ENCODE assay signal across 8 cellular contexts in the genomic region with DNA sequence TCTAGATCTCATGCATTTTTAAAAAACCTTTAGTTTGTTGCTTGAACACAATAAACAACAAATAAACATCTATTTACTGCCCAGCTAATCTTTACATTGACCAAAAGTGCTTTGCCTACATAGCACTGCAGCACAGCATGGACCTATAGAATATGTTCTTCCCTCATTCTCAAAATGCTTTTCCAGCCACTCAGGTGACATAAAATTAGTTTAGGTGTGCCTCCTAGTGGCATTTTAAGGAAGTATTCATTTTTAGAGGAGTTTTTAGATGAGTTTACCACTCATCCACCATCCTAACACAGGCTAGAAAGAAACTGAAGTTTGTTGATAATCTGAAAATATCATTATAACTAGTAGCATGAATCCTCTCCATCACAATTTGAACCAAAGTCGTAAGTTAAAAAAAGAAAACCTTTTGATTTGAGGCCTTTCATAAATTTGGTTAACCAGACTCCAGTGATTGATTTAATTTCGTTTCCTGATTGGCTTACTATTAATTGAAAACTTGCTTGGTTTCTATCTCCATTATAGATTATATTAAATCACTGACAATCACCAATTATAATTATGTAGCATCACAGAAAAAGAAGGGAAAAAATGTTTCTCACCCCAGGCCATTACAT. TPM values are rescaled to one million over a fixed set of nuclear protein-coding genes. Genes with fewer than 3 reads are reported as not detected.
DNase-seq lines count a peak whose midpoint lies in the region; ATAC-seq and TF ChIP-seq lines count a peak whose summit lies in the region.

No MANE protein-coding gene starts in this region.

- no peaks in the 10 kb centered on the region for H3K79me2 ChIP-seq in GM23248 (ENCODE audit: insufficient read depth)
- H3K79me2 ChIP-seq in OCI-LY3 (ENCODE audit: low read length) = no peaks in the 10 kb centered on the region

- intact Hi-C loops in CD14-positive monocyte (cut with micrococcal nuclease) = no loop called here
- intact Hi-C loops in esophagus squamous epithelium (cut with DNase I) = no loop called here
- intact Hi-C loops in upper lobe of right lung (cut with DNase I) = no loop called here

- no peaks in the 10 kb centered on the region for H3K9me2 ChIP-seq in GM23248 (ENCODE audit: insufficient read depth)

- H3K27ac Mint-ChIP-seq in CD14-positive monocyte = no peak overlapping the region
- no peak overlapping the region for H3K27ac Mint-ChIP-seq in stimulated activated memory B cell treated with anti-CD40 and anti-IgM and Interleukin-4, amounts not matched to agents 10 μg/mL and 1 μg/mL and 100 μg/mL, for 72 hours

- H3K4me3 Mint-ChIP-seq in CD14-positive monocyte = no peak overlapping the region
- no peak overlapping the region for H3K4me3 Mint-ChIP-seq in stimulated activated memory B cell treated with anti-CD40 and anti-IgM and Interleukin-4, amounts not matched to agents 10 μg/mL and 1 μg/mL and 100 μg/mL, for 72 hours

- H3K27me3 ChIP-seq in GM23248 (replicated peaks; ENCODE audit: insufficient read depth) (no peaks in the 10 kb centered on the region), OCI-LY3 (ENCODE audit: low read depth, low read length) (no peaks in the 10 kb centered on the region), esophagus squamous epithelium (no peaks in the 10 kb centered on the region), upper lobe of right lung (no peaks in the 10 kb centered on the region)

- H2AFZ ChIP-seq in GM23248 (no peak overlapping the region), OCI-LY3 (ENCODE audit: low read depth, low read length) (no peak overlapping the region)

- H3K4me1 Mint-ChIP-seq in CD14-positive monocyte = peaks cover 2% of the 10 kb centered on the region
- H3K4me1 Mint-ChIP-seq in stimulated activated memory B cell treated with anti-CD40 and anti-IgM and Interleukin-4, amounts not matched to agents 10 μg/mL and 1 μg/mL and 100 μg/mL, for 72 hours = peaks cover 13% of the 10 kb centered on the region

- H3K9me3 Mint-ChIP-seq in CD14-positive monocyte = no peaks in the 10 kb centered on the region
- no peaks in the 10 kb centered on the region for H3K9me3 Mint-ChIP-seq in stimulated activated memory B cell treated with anti-CD40 and anti-IgM and Interleukin-4, amounts not matched to agents 10 μg/mL and 1 μg/mL and 100 μg/mL, for 72 hours

- H3K27ac ChIP-seq in GM23248 = no peak overlapping the region
- H3K27ac ChIP-seq in OCI-LY3 (ENCODE audit: low read length) = no peak overlapping the region
- no peak overlapping the region for H3K27ac ChIP-seq in esophagus squamous epithelium
- no peak overlapping the region for H3K27ac ChIP-seq in upper lobe of right lung

- H3K36me3 Mint-ChIP-seq in CD14-positive monocyte = peaks cover 0 to 5% of the 10 kb centered on the region in 2 donors
- no peaks in the 10 kb centered on the region for H3K36me3 Mint-ChIP-seq in stimulated activated memory B cell treated with anti-CD40 and anti-IgM and Interleukin-4, amounts not matched to agents 10 μg/mL and 1 μg/mL and 100 μg/mL, for 72 hours

- WGBS in GM23248 (ENCODE audit: low coverage in 1 of 2, low lambda C conversion rate in 2 of 2, missing lambda C conversion rate in 2 of 2), 2 experiments = 94 to 98% methylated on average over 2 of the region's 2 CpGs
- WGBS in esophagus squamous epithelium, 2 donors = 80 to 90% methylated on average over 2 of the region's 2 CpGs

- no peaks in the 10 kb centered on the region for H3F3A ChIP-seq in GM23248 (ENCODE audit: insufficient read depth)

- H3K9me3 ChIP-seq in GM23248 (ENCODE audit: low read depth) = no peaks in the 10 kb centered on the region
- H3K9me3 ChIP-seq in OCI-LY3 (ENCODE audit: insufficient read depth, low read length) = no peaks in the 10 kb centered on the region
- H3K9me3 ChIP-seq in esophagus squamous epithelium = no peaks in the 10 kb centered on the region
- H3K9me3 ChIP-seq in upper lobe of right lung = no peaks in the 10 kb centered on the region

- TF ChIP-seq CTCF in CD14-positive monocyte (IDR thresholded peaks at IDR 0.05) = peak; percentile 66
- TF ChIP-seq CTCF in OCI-LY3 (IDR thresholded peaks at IDR 0.05; ENCODE audit: low read depth, low read length) = peak; percentile 80
- TF ChIP-seq CTCF in esophagus squamous epithelium (IDR thresholded peaks at IDR 0.05) = peak in 4 of 6 experiments; percentile 31 to 67 (median 40)
- peak; percentile 54 for TF ChIP-seq CTCF in upper lobe of right lung (IDR thresholded peaks at IDR 0.05)

- H3K27me3 Mint-ChIP-seq in CD14-positive monocyte (ENCODE audit: low read depth in 3 of 3) = no peaks in the 10 kb centered on the region
- no peaks in the 10 kb centered on the region for H3K27me3 Mint-ChIP-seq in stimulated activated memory B cell treated with anti-CD40 and anti-IgM and Interleukin-4, amounts not matched to agents 10 μg/mL and 1 μg/mL and 100 μg/mL, for 72 hours

- H3K4me2 ChIP-seq in GM23248 (ENCODE audit: unreplicated experiment) (no peak overlapping the region), OCI-LY3 (ENCODE audit: low read length) (no peak overlapping the region)

- DNase-seq in CD14-positive monocyte (ENCODE audit: low spot score) (no peak), GM23248 (peak; percentile 29), esophagus squamous epithelium (lab: John Stamatoyannopoulos, UW) (no peak), upper lobe of right lung (no peak)

- no peaks in the 10 kb centered on the region for H3K4me1 ChIP-seq in GM23248 (ENCODE audit: insufficient read depth)
- no peaks in the 10 kb centered on the region for H3K4me1 ChIP-seq in OCI-LY3 (ENCODE audit: low read length)
- H3K4me1 ChIP-seq in esophagus squamous epithelium = no peaks in the 10 kb centered on the region
- no peaks in the 10 kb centered on the region for H3K4me1 ChIP-seq in upper lobe of right lung

- TF ChIP-seq POLR2A in esophagus squamous epithelium (IDR thresholded peaks at IDR 0.05) = no peak

- no peaks in the 10 kb centered on the region for H3K36me3 ChIP-seq in GM23248 (ENCODE audit: low read depth)
- H3K36me3 ChIP-seq in OCI-LY3 (replicated peaks; ENCODE audit: low read depth, low read length) = peaks cover 3% of the 10 kb centered on the region
- H3K36me3 ChIP-seq in esophagus squamous epithelium = peaks cover 0 to 11% (median 0%) of the 10 kb centered on the region in 3 donors
- H3K36me3 ChIP-seq in upper lobe of right lung = no peaks in the 10 kb centered on the region

- ATAC-seq in upper lobe of right lung (peak; percentile 36), GM21825 (IDR thresholded peaks at IDR 0.05; ENCODE audit: unreplicated experiment) (no peak), GM18520 (IDR thresholded peaks at IDR 0.05; ENCODE audit: unreplicated experiment) (no peak)
- ATAC-seq in stimulated activated memory B cell treated with anti-CD40 and anti-IgM and Interleukin-4, amounts not matched to agents 10 μg/mL and 1 μg/mL and 100 μg/mL, for 72 hours = no peak

- no peak overlapping the region for H3K9ac ChIP-seq in GM23248
- no peak overlapping the region for H3K9ac ChIP-seq in OCI-LY3 (ENCODE audit: low read length)

- in situ Hi-C loops in GM23248 (cut with MboI) = no loop called here

- H4K20me1 ChIP-seq in GM23248 (ENCODE audit: insufficient read depth) (no peaks in the 10 kb centered on the region), OCI-LY3 (ENCODE audit: insufficient read depth, low read length) (no peaks in the 10 kb centered on the region)

- H3K4me3 ChIP-seq in GM23248 = no peak overlapping the region
- no peak overlapping the region for H3K4me3 ChIP-seq in OCI-LY3 (ENCODE audit: low read length)
- no peak overlapping the region for H3K4me3 ChIP-seq in esophagus squamous epithelium
- no peak overlapping the region for H3K4me3 ChIP-seq in upper lobe of right lung

RNA-seq across cellular contexts. Expression of a gene that starts 12.6 kb away (rescaled TPM):
- polyA plus RNA-seq in CD14-positive monocyte (10 to 100 TPM; 14.8 to 19.7 TPM), GM23248 (2016; fragmentation: Nextera tagmentation; extraction: Ambion mirVana) (35.5 and 40.3 TPM in 2 replicates)
- total RNA-seq in GM23248 (2014; rRNA removed; shearing (Covaris generic)) = 12.9 and 28.3 TPM in 2 replicates
- total RNA-seq in esophagus squamous epithelium (10 to 100 TPM; 13.4 to 25.6 (median 20.0) TPM), upper lobe of right lung (18.0 TPM)

RNA-seq across cellular contexts. Expression of a gene that starts 25.2 kb away (rescaled TPM):
- polyA plus RNA-seq in CD14-positive monocyte (under 1 TPM in 1 of 2 donors, not detected in 1; 0.84 TPM), GM23248 (2016; fragmentation: Nextera tagmentation; extraction: Ambion mirVana) (3.6 and 5.2 TPM in 2 replicates)
- 4.2 and 4.3 TPM in 2 replicates for total RNA-seq in GM23248 (2014; rRNA removed; shearing (Covaris generic))
- total RNA-seq in esophagus squamous epithelium (1 to 10 TPM; 1.3 to 3.5 (median 2.2) TPM), upper lobe of right lung (25.9 TPM)
